In the genomic region with DNA sequence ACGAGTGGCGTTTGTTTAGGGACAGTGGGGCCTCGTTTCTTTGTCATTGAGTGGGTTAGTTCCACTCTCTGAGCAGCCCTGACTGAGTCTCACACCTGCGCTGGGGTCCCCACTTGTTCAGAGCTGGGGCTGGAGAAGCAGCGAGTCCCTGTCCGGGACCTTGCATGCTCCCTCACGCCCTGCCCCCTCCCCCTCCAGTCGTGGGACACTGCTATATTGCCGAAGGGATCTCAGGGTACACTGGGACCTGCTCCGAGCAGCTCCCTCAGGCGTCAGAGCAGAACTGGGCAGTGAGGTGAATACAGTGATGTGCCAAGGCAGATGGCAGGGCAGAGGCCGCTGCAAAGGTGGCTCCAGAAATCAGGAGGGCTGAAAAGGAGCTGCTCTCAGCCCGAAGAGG, we compare ENCODE assay signal across 9 cellular contexts. TPM values are rescaled to one million over a fixed set of nuclear protein-coding genes. Genes with fewer than 3 reads are reported as not detected.
DNase-seq lines count a peak whose midpoint lies in the region; ATAC-seq, FAIRE-seq and TF ChIP-seq lines count a peak whose summit lies in the region.
"Had no signal": no experiment of that assay in that cellular context is flagged by ENCODE, and none has a peak within 500 bp of the region (broad histone marks: within the 10 kb centered on the region; RNA-seq: fewer than 3 reads in every experiment).

No MANE protein-coding gene starts in this region.

- H3K4me1 Mint-ChIP-seq in T-helper 1 cell treated with Interleukin-12 subunit alpha and Interleukin-12 subunit beta and Interleukin-4 antibody, amounts not matched to agents 30 μg/mL and 1 μg/mL, for 36 hours (ENCODE audit: low read depth) = peaks cover 86% of the 10 kb centered on the region

- no peaks in the 10 kb centered on the region for H3K27me3 ChIP-seq in adrenal gland

- peak overlapping the region; percentile 50 for H3K4me3 Mint-ChIP-seq in T-helper 1 cell treated with Interleukin-12 subunit alpha and Interleukin-12 subunit beta and Interleukin-4 antibody, amounts not matched to agents 30 μg/mL and 1 μg/mL, for 36 hours

- H3K27ac Mint-ChIP-seq in T-helper 1 cell treated with Interleukin-12 subunit alpha and Interleukin-12 subunit beta and Interleukin-4 antibody, amounts not matched to agents 30 μg/mL and 1 μg/mL, for 36 hours = peak overlapping the region; percentile 89

- H3K36me3 Mint-ChIP-seq in T-helper 1 cell treated with Interleukin-12 subunit alpha and Interleukin-12 subunit beta and Interleukin-4 antibody, amounts not matched to agents 30 μg/mL and 1 μg/mL, for 36 hours (ENCODE audit: low read depth) = peaks cover 8% of the 10 kb centered on the region

- intact Hi-C loops in adrenal gland (cut with DNase I) = no loop called here

- WGBS in adrenal gland, 4 donors = 60 to 97% (median 70%) methylated on average over 6 to 13 of the region's 13 CpGs

- TF ChIP-seq POLR2A in adrenal gland (IDR thresholded peaks at IDR 0.05) = no peak

- peak overlapping the region in 3 of 5 donors; percentile 29 to 89 (median 41) for H3K27ac ChIP-seq in adrenal gland
- H3K27ac ChIP-seq: A549 had no signal

- peak; percentile 16 for ATAC-seq in HG03045 (IDR thresholded peaks at IDR 0.05; ENCODE audit: unreplicated experiment)
- peak; percentile 5 for ATAC-seq in stimulated activated naive CD8-positive, alpha-beta T cell treated with anti-CD3 and anti-CD28 coated beads, Interleukin-15, Interleukin-2, amounts not matched to agents 100 U/mL and 50 U/mL, for 24 hours
- ATAC-seq: A549 had no signal

- H3K4me3 ChIP-seq in adrenal gland = no peak overlapping the region
- H3K4me3 ChIP-seq: A549 had no signal

- no peaks in the 10 kb centered on the region for H3K9me3 ChIP-seq in adrenal gland (replicated peaks in 1 of 3)
- H3K9me3 ChIP-seq: A549 had no signal

- no peaks in the 10 kb centered on the region for H3K36me3 ChIP-seq in adrenal gland (replicated peaks in 1 of 2)

- DNase-seq in T-helper 1 cell (no peak), adrenal gland (peak in 4 of 7 donors; percentile 12 to 52 (median 24)), NCI-H748 (lab: John Stamatoyannopoulos, UW; ENCODE audit: unreplicated experiment) (no peak), NCI-H1930 (lab: John Stamatoyannopoulos, UW) (no peak), D721Med (ENCODE audit: insufficient read length, low spot score) (no peak)
- no peak for DNase-seq in stimulated activated naive CD8-positive, alpha-beta T cell treated with anti-CD3 and anti-CD28 coated beads, Interleukin-15, Interleukin-2, amounts not matched to agents 100 U/mL and 50 U/mL, for 24 hours

- H3K9me3 Mint-ChIP-seq in T-helper 1 cell treated with Interleukin-12 subunit alpha and Interleukin-12 subunit beta and Interleukin-4 antibody, amounts not matched to agents 30 μg/mL and 1 μg/mL, for 36 hours = no peaks in the 10 kb centered on the region

- FAIRE-seq in D721Med (lab: Jason Lieb, UNC) = no peak
- FAIRE-seq: A549 had no signal

- no peaks in the 10 kb centered on the region for H3K27me3 Mint-ChIP-seq in T-helper 1 cell treated with Interleukin-12 subunit alpha and Interleukin-12 subunit beta and Interleukin-4 antibody, amounts not matched to agents 30 μg/mL and 1 μg/mL, for 36 hours (ENCODE audit: low read depth)

- TF ChIP-seq CTCF in adrenal gland (IDR thresholded peaks at IDR 0.05) (no peak), D721Med (IDR thresholded peaks at IDR 0.05; ENCODE audit: insufficient read depth, missing control alignments) (no peak)

- peaks cover 6 to 32% of the 10 kb centered on the region in 2 donors for H3K4me1 ChIP-seq in adrenal gland (replicated peaks in 1 of 2)

RNA-seq across cellular contexts. Expression of gene KLF13, which starts 59.9 kb away (rescaled TPM):
- 10 to 100 TPM; 19.9 to 65.9 (median 37.8) TPM for total RNA-seq in adrenal gland
- polyA plus RNA-seq in adrenal gland = 10 to 100 TPM; 17.3 to 33.5 (median 21.0) TPM

Comparison
In these comparisons a context has a peak if more than half of its experiments do, and no peak if none do; other contexts are left out.
1. DNase-seq: peak in adrenal gland (4 of 7); none in T-helper 1 cell (0 of 5), stimulated activated naive CD8-positive, alpha-beta T cell treated with anti-CD3 and anti-CD28 coated beads, Interleukin-15, Interleukin-2, amounts not matched to agents 100 U/mL and 50 U/mL, for 24 hours (single experiment), NCI-H748 (single experiment), NCI-H1930 (0 of 2) and D721Med (single experiment).